12 cellular contexts compared by ENCODE assay signal in genomic region chr13:47499358-47500150, GRCh38.
DNase-seq lines count a peak whose midpoint lies in the region; ATAC-seq and TF ChIP-seq lines count a peak whose summit lies in the region.
"Had no signal": no experiment of that assay in that cellular context is flagged by ENCODE, and none has a peak within 500 bp of the region (broad histone marks: within the 10 kb centered on the region; RNA-seq: fewer than 3 reads in every experiment).

No MANE protein-coding gene starts in this region.

- DNase-seq in GM03348 (ENCODE audit: low spot score) (peak; percentile 75), RKO (ENCODE audit: low spot score) (peak; percentile 76), gastrocnemius medialis (no peak)
- no peak for DNase-seq in activated CD4-positive, CD25-positive, alpha-beta regulatory T cell (lab: John Stamatoyannopoulos, UW)
- DNase-seq in activated naive CD4-positive, alpha-beta T cell treated with Interleukin-2 at 50 U/mL for 16 hours = no peak
- DNase-seq: activated naive CD8-positive, alpha-beta T cell treated with anti-CD3 and anti-CD28 coated beads, Interleukin-2, amount 10 ng/mL, durations not matched to agents 7 days and 5 days; NCI-H446; occipital lobe had no signal

- no peak for TF ChIP-seq CTCF in gastrocnemius medialis (IDR thresholded peaks at IDR 0.05 in 4 of 5, conservative IDR thresholded peaks at IDR 0.05 in 1 of 5)

- TF ChIP-seq POLR2A in gastrocnemius medialis (IDR thresholded peaks at IDR 0.05) = no peak

- no peaks in the 10 kb centered on the region for H3K9me3 ChIP-seq in gastrocnemius medialis

- in situ Hi-C loops in gastrocnemius medialis (cut with MboI; ENCODE audit: low sequenced_read_pairs in 4 of 4) = no loop called here

- ATAC-seq in esophagus mucosa (peak; percentile 87), gastrocnemius medialis (peak; percentile 69 to 86), GM19395 (IDR thresholded peaks at IDR 0.05; ENCODE audit: unreplicated experiment) (no peak), HG02884 (IDR thresholded peaks at IDR 0.05; ENCODE audit: unreplicated experiment) (no peak)

- H3K4me3 ChIP-seq in gastrocnemius medialis = no peak overlapping the region

- H3K4me1 ChIP-seq in gastrocnemius medialis = no peaks in the 10 kb centered on the region

- intact Hi-C loops in gastrocnemius medialis (cut with DNase I; ENCODE audit: low total_unique reads) = loop anchor here (5.0 kb wide), 1 partner anchor 72 kb away; no protein-coding TSS in a partner anchor

- no peaks in the 10 kb centered on the region for H3K27me3 ChIP-seq in gastrocnemius medialis

- peak overlapping the region in 2 of 4 donors; percentile 30 to 65 for H3K27ac ChIP-seq in gastrocnemius medialis
- H3K27ac ChIP-seq: VCaP had no signal

- H3K36me3 ChIP-seq in gastrocnemius medialis = no peaks in the 10 kb centered on the region

Comparison
In these comparisons a context has a peak if more than half of its experiments do, and no peak if none do; other contexts are left out.
1. DNase-seq: peak in GM03348 (single experiment) and RKO (single experiment); none in gastrocnemius medialis (0 of 2), activated CD4-positive, CD25-positive, alpha-beta regulatory T cell (0 of 4) and activated naive CD4-positive, alpha-beta T cell treated with Interleukin-2 at 50 U/mL for 16 hours (single experiment).
2. ATAC-seq: peak in esophagus mucosa (single experiment) and gastrocnemius medialis (2 of 2); none in GM19395 (single experiment) and HG02884 (single experiment).